Comparison of ENCODE assay signal across 8 cellular contexts in the genomic region with DNA sequence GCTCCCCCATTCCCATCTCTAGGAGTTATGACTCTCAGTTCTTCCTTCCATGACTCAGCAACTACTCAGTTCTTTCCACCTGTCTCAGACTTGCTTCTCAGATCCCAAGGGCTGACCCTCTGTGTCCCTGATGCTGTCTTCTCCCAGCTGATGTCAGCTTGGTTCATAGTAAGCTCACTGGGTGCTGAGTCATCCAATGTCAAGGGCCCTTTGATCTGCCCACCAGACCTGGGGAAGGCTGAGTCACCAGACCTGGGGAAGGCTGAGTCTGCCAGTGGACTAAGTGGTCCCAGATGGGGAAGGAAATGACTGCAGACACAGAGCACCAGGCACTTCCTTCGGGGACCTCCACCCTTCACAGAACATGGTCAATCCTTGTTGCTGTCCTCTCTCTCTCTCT.
A peak's percentile ranks its signal among the peaks of the same experiment; 100 is the strongest.
DNase-seq lines count a peak whose midpoint lies in the region; ATAC-seq, FAIRE-seq and TF ChIP-seq lines count a peak whose summit lies in the region.

No MANE protein-coding gene starts in this region.

- H3K4me1 ChIP-seq in K562 (replicated peaks in 1 of 2; ENCODE audit: control insufficient read depth in 2 of 2, insufficient read depth in 2 of 2, low read length in 2 of 2) (peaks cover 0 to 7% of the 10 kb centered on the region in 2 experiments; a peak in 2 of 5 replicates), gastrocnemius medialis (no peaks in the 10 kb centered on the region)

- intact Hi-C loops in K562 (cut with micrococcal nuclease) = no loop called here
- intact Hi-C loops in gastrocnemius medialis (cut with DNase I; ENCODE audit: low total_unique reads) = no loop called here

- no peaks in the 10 kb centered on the region for H3K79me2 ChIP-seq in K562 (ENCODE audit: control insufficient read depth, insufficient read depth, low read length)

- no peaks in the 10 kb centered on the region for H4K20me1 ChIP-seq in K562 (replicated peaks; ENCODE audit: control insufficient read depth, insufficient read depth, low read length)

- CTCF ChIA-PET in K562 (lab: Yijun Ruan, JAX; ENCODE audit: low intra/inter-chr PET ratio) = no interaction called here

- no peak for TF ChIP-seq EP300 in K562 (IDR thresholded peaks at IDR 0.05; ENCODE audit: low read length)

- no peak for TF ChIP-seq RAD21 in K562 (CRISPR knock-in tag; conservative IDR thresholded peaks at IDR 0.05 in 1 of 2, IDR thresholded peaks at IDR 0.05 in 1 of 2)

- no peak overlapping the region for H3K4me3 ChIP-seq in K562
- H3K4me3 ChIP-seq in skeletal muscle cell (ENCODE audit: low read depth, low read length) = no peak overlapping the region
- H3K4me3 ChIP-seq in gastrocnemius medialis = no peak overlapping the region

- ATAC-seq in SK-N-SH treated with all-trans-retinoic acid at 6 μM for 48 hours (peak; percentile 96), K562 (peak; percentile 95), HG02973 (IDR thresholded peaks at IDR 0.05; ENCODE audit: unreplicated experiment) (no peak), gastrocnemius medialis (no peak)

- peak; percentile 78 for FAIRE-seq in K562 (lab: Jason Lieb, UNC)

- POLR2A ChIA-PET in K562 (lab: Yijun Ruan, JAX) = interaction anchor here (0.6 kb wide), 1 partner anchor 890 kb away, joined by 4 read pairs; no protein-coding TSS in a partner anchor

- TF ChIP-seq POLR2A in K562 (conservative IDR thresholded peaks at IDR 0.05) (no peak), gastrocnemius medialis (IDR thresholded peaks at IDR 0.05) (no peak)

- peak; percentile 44 for DNase-seq in stimulated activated naive CD4-positive, alpha-beta T cell treated with Interleukin-2 at 50 U/mL for 16 hours (lab: John Stamatoyannopoulos, UW)
- DNase-seq in stimulated activated naive CD4-positive, alpha-beta T cell (lab: John Stamatoyannopoulos, UW) = no peak
- DNase-seq in K562 (ENCODE audit: extremely low read depth in 1 of 4, low spot score in 3 of 4) (peak; percentile 20 to 78 (median 38)), skeletal muscle cell (ENCODE audit: low read depth) (peak; percentile 88), gastrocnemius medialis (no peak), NCI-H748 treated with DMSO at 0.1 percent for 48 hours (lab: John Stamatoyannopoulos, UW) (no peak)

- H3K9me1 ChIP-seq in K562 (ENCODE audit: control insufficient read depth, insufficient read depth, low read length) = no peaks in the 10 kb centered on the region

- in situ Hi-C loops in K562 (cut with MboI) = no loop called here
- in situ Hi-C loops in gastrocnemius medialis (cut with MboI; ENCODE audit: low sequenced_read_pairs in 4 of 4) = no loop called here

- H3K36me3 ChIP-seq in K562 (ENCODE audit: control insufficient read depth, insufficient read depth, low read length) (no peaks in the 10 kb centered on the region), gastrocnemius medialis (no peaks in the 10 kb centered on the region)

- H2AFZ ChIP-seq in K562 (ENCODE audit: low read depth, low read length) = no peak overlapping the region

- H3K9me3 ChIP-seq in K562 (replicated peaks; ENCODE audit: control insufficient read depth, insufficient read depth, low read depth, low read length) (no peaks in the 10 kb centered on the region), gastrocnemius medialis (no peaks in the 10 kb centered on the region)

- no TSS peak for BruUV-seq in K562 (replicated peaks; lab: Mats Ljungman, UMichigan)

- H3K4me2 ChIP-seq in K562 (ENCODE audit: insufficient read depth, low read length) = no peak overlapping the region; the same call in 1 of the 2 replicates

- TF ChIP-seq CTCF in K562 (IDR thresholded peaks at IDR 0.05 in 2 of 3, conservative IDR thresholded peaks at IDR 0.05 in 1 of 3; ENCODE audit: insufficient read depth in 2 of 3, low read depth in 1 of 3, low read length in 3 of 3) = no peak
- TF ChIP-seq CTCF in gastrocnemius medialis (IDR thresholded peaks at IDR 0.05 in 4 of 5, conservative IDR thresholded peaks at IDR 0.05 in 1 of 5) = no peak

- H3K27ac ChIP-seq in K562 (ENCODE audit: extremely low read depth, low read depth, low read length) = no peak overlapping the region
- H3K27ac ChIP-seq in gastrocnemius medialis = no peak overlapping the region

- no CpG with 5 or more reads among the region's 1 CpG for WGBS in K562 (ENCODE audit: insufficient coverage, low coverage, missing lambda C conversion rate)

- no peak overlapping the region; a peak in 1 of 4 replicates for H3K9ac ChIP-seq in K562 (ENCODE audit: insufficient read depth in 1 of 2, low read depth in 2 of 2, low read length in 2 of 2)

- H3K27me3 ChIP-seq in K562 (ENCODE audit: control insufficient read depth in 2 of 2, insufficient read depth in 2 of 2, low read length in 2 of 2) (no peaks in the 10 kb centered on the region), gastrocnemius medialis (no peaks in the 10 kb centered on the region)

TF ChIP-seq in SK-N-SH treated with all-trans-retinoic acid at 6 μM for 48 hours, 23 proteins besides CTCF, POLR2A, EP300 and RAD21:
- TF ChIP-seq ZFP30 (CRISPR knock-in tag; IDR thresholded peaks at IDR 0.05) = no peak
- no peak for TF ChIP-seq ARNTL (CRISPR knock-in tag; IDR thresholded peaks at IDR 0.05; ENCODE audit: borderline replicate concordance, low read depth)
- TF ChIP-seq OSR1 (CRISPR knock-in tag; IDR thresholded peaks at IDR 0.05) = no peak
- no peak for TF ChIP-seq ZNF565 (CRISPR knock-in tag; conservative IDR thresholded peaks at IDR 0.05; ENCODE audit: low read depth)
- TF ChIP-seq RARB (CRISPR knock-in tag; IDR thresholded peaks at IDR 0.05) = no peak
- TF ChIP-seq, protein P1, sequence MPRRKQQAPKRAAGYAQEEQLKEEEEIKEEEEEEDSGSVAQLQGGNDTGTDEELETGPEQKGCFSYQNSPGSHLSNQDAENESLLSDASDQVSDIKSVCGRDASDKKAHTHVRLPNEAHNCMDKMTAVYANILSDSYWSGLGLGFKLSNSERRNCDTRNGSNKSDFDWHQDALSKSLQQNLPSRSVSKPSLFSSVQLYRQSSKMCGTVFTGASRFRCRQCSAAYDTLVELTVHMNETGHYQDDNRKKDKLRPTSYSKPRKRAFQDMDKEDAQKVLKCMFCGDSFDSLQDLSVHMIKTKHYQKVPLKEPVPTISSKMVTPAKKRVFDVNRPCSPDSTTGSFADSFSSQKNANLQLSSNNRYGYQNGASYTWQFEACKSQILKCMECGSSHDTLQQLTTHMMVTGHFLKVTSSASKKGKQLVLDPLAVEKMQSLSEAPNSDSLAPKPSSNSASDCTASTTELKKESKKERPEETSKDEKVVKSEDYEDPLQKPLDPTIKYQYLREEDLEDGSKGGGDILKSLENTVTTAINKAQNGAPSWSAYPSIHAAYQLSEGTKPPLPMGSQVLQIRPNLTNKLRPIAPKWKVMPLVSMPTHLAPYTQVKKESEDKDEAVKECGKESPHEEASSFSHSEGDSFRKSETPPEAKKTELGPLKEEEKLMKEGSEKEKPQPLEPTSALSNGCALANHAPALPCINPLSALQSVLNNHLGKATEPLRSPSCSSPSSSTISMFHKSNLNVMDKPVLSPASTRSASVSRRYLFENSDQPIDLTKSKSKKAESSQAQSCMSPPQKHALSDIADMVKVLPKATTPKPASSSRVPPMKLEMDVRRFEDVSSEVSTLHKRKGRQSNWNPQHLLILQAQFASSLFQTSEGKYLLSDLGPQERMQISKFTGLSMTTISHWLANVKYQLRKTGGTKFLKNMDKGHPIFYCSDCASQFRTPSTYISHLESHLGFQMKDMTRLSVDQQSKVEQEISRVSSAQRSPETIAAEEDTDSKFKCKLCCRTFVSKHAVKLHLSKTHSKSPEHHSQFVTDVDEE (CRISPR knock-in tag; IDR thresholded peaks at IDR 0.05) = no peak
- no peak for TF ChIP-seq PPARA (CRISPR knock-in tag; IDR thresholded peaks at IDR 0.05; ENCODE audit: borderline replicate concordance)
- no peak for TF ChIP-seq SNAI2 (CRISPR knock-in tag; IDR thresholded peaks at IDR 0.05)
TF ChIP-seq in SK-N-SH treated with all-trans-retinoic acid at 6 μM for 48 hours: peak in this region for 0.

TF ChIP-seq in K562, 482 proteins besides CTCF, POLR2A, EP300 and RAD21 (continues in another document):
- TF ChIP-seq NFE2 (IDR thresholded peaks at IDR 0.05; ENCODE audit: low read depth) = peak; percentile 90
- TF ChIP-seq, protein P2, sequence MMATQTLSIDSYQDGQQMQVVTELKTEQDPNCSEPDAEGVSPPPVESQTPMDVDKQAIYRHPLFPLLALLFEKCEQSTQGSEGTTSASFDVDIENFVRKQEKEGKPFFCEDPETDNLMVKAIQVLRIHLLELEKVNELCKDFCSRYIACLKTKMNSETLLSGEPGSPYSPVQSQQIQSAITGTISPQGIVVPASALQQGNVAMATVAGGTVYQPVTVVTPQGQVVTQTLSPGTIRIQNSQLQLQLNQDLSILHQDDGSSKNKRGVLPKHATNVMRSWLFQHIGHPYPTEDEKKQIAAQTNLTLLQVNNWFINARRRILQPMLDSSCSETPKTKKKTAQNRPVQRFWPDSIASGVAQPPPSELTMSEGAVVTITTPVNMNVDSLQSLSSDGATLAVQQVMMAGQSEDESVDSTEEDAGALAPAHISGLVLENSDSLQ (IDR thresholded peaks at IDR 0.05) = peak; percentile 44; the same call in 1 of the 2 replicates
- peak; percentile 78 for TF ChIP-seq MAFF (IDR thresholded peaks at IDR 0.05; ENCODE audit: low read length)
- no peak for TF ChIP-seq POLR3A (IDR thresholded peaks at IDR 0.05; ENCODE audit: borderline replicate concordance, extremely low read depth, insufficient read depth, insufficient read length)
- peak; percentile 95 for TF ChIP-seq TCF7 (IDR thresholded peaks at IDR 0.05; ENCODE audit: borderline replicate concordance)
- no peak for TF ChIP-seq SRF (CRISPR knock-in tag; IDR thresholded peaks at IDR 0.05)
- peak; percentile 82 for TF ChIP-seq DPF2 (IDR thresholded peaks at IDR 0.05)
- TF ChIP-seq PHTF2 (CRISPR knock-in tag; IDR thresholded peaks at IDR 0.05) = no peak
- peak; percentile 49 to 60; a peak in 3 of 4 replicates for TF ChIP-seq TRIM24 (IDR thresholded peaks at IDR 0.05)
- peak; percentile 67 for TF ChIP-seq SMARCE1 (IDR thresholded peaks at IDR 0.05)
- TF ChIP-seq JUN (IDR thresholded peaks at IDR 0.05; ENCODE audit: borderline replicate concordance, low read depth, low read length) = peak; percentile 75
- TF ChIP-seq JUN (CRISPR knock-in tag; IDR thresholded peaks at IDR 0.05; ENCODE audit: borderline replicate concordance) = no peak
- peak; percentile 60 for TF ChIP-seq ZEB2 (IDR thresholded peaks at IDR 0.05)
- TF ChIP-seq MAFG (tag; conservative IDR thresholded peaks at IDR 0.05) = peak; percentile 96
- peak; percentile 86 for TF ChIP-seq JUND (IDR thresholded peaks at IDR 0.05; ENCODE audit: borderline replicate concordance, low read depth, low read length)
- peak; percentile 86; the same call in 2 of the 3 replicates for TF ChIP-seq JUND (tag; IDR thresholded peaks at IDR 0.05; ENCODE audit: borderline replicate concordance, low read depth, low read length)
- TF ChIP-seq NEUROD1 (IDR thresholded peaks at IDR 0.05; ENCODE audit: borderline replicate concordance, low read depth, low read length, partially characterized antibody) = peak; percentile 36
- TF ChIP-seq LEF1 (IDR thresholded peaks at IDR 0.05) = peak; percentile 97
- peak; percentile 61; the same call in 1 of the 2 replicates for TF ChIP-seq CTBP1 (IDR thresholded peaks at IDR 0.05; ENCODE audit: borderline replicate concordance)
- TF ChIP-seq EGR1 (conservative IDR thresholded peaks at IDR 0.05) = peak; percentile 54; the same call in 1 of the 2 replicates

Comparison
In these comparisons a context has a peak if more than half of its experiments do, and no peak if none do; other contexts are left out.
1. DNase-seq: peak in stimulated activated naive CD4-positive, alpha-beta T cell treated with Interleukin-2 at 50 U/mL for 16 hours (single experiment), K562 (4 of 4) and skeletal muscle cell (single experiment); none in stimulated activated naive CD4-positive, alpha-beta T cell (0 of 6), gastrocnemius medialis (0 of 2) and NCI-H748 treated with DMSO at 0.1 percent for 48 hours (single experiment).
2. ATAC-seq: peak in SK-N-SH treated with all-trans-retinoic acid at 6 μM for 48 hours (single experiment) and K562 (single experiment); none in HG02973 (single experiment) and gastrocnemius medialis (0 of 2).